ENCODE assay signal across 9 cellular contexts in genomic region chr17:3804503-3804931, GRCh38. TPM values are rescaled to one million over a fixed set of nuclear protein-coding genes. Genes with fewer than 3 reads are reported as not detected.
A peak's percentile ranks its signal among the peaks of the same experiment; 100 is the strongest.
DNase-seq lines count a peak whose midpoint lies in the region; ATAC-seq and TF ChIP-seq lines count a peak whose summit lies in the region.
"Had no signal": no experiment of that assay in that cellular context is flagged by ENCODE, and none has a peak within 500 bp of the region (broad histone marks: within the 10 kb centered on the region; RNA-seq: fewer than 3 reads in every experiment).

No MANE protein-coding gene starts in this region.

- peak; percentile 64 for DNase-seq in GM10266 (ENCODE audit: extremely low spot score)
- DNase-seq in Panc1 (ENCODE audit: low read depth, low spot score): no peak
- peak; percentile 98 for DNase-seq in kidney glomerular epithelial cell (lab: John Stamatoyannopoulos, UW)
- no peak for DNase-seq in T-helper 9 cell
- no peak for DNase-seq in tibial nerve (ENCODE audit: low spot score in 2 of 2)
- DNase-seq: NCI-H526 had no signal

- no TSS peak for BruUV-seq in Panc1 (replicated peaks; lab: Mats Ljungman, UMichigan)

- TF ChIP-seq CTCF in GM10266 (IDR thresholded peaks at IDR 0.05; ENCODE audit: control insufficient read depth, insufficient read depth, low read depth, missing control alignments) (no peak), Panc1 (IDR thresholded peaks at IDR 0.05) (no peak), tibial nerve (IDR thresholded peaks at IDR 0.05) (no peak)

- POLR2A ChIA-PET in Panc1 (lab: Charles Lee): no interaction called here

- TF ChIP-seq POLR2A in tibial nerve (IDR thresholded peaks at IDR 0.05): no peak

- ATAC-seq in GM21381 (IDR thresholded peaks at IDR 0.05; ENCODE audit: unreplicated experiment): peak; percentile 73
- peak; percentile 59 for ATAC-seq in Panc1
- no peak for ATAC-seq in HG03139 (IDR thresholded peaks at IDR 0.05; ENCODE audit: unreplicated experiment)
- ATAC-seq in GM18907 (IDR thresholded peaks at IDR 0.05; ENCODE audit: unreplicated experiment): no peak

- in situ Hi-C loops in Panc1 (cut with HindIII; ENCODE audit: low pct_unique_long_range_greater_than_20kb, low sequenced_read_pairs): no loop called here

- intact Hi-C loops in Panc1 (cut with micrococcal nuclease; ENCODE audit: unreplicated experiment): no loop called here

- H3K27me3 ChIP-seq in Panc1 (ENCODE audit: control insufficient read depth, insufficient read depth, low read length) (no peaks in the 10 kb centered on the region), tibial nerve (no peaks in the 10 kb centered on the region)

- 72% methylated on average over 6 of the region's 6 CpGs for WGBS in tibial nerve, 2 donors

- no peak overlapping the region for H3K27ac ChIP-seq in Panc1 (ENCODE audit: low read length)
- H3K27ac ChIP-seq in tibial nerve: no peak overlapping the region

- H3K4me1 ChIP-seq in Panc1 (ENCODE audit: control insufficient read depth, insufficient read depth, low read length): no peaks in the 10 kb centered on the region
- H3K4me1 ChIP-seq in tibial nerve: no peaks in the 10 kb centered on the region

- TF ChIP-seq EP300 in tibial nerve (IDR thresholded peaks at IDR 0.05): no peak

- no peaks in the 10 kb centered on the region for H3K36me3 ChIP-seq in Panc1 (ENCODE audit: control insufficient read depth, insufficient read depth, low read length)
- H3K36me3 ChIP-seq in tibial nerve: peaks cover 0 to 47% (median 0%) of the 10 kb centered on the region in 3 donors

- H3K9me3 ChIP-seq in Panc1 (ENCODE audit: control insufficient read depth, insufficient read depth, low read depth, low read length) (no peaks in the 10 kb centered on the region), tibial nerve (no peaks in the 10 kb centered on the region)

- H3K4me3 ChIP-seq in Panc1 (ENCODE audit: low read depth in 2 of 2, low read length in 2 of 2) (no peak overlapping the region), tibial nerve (no peak overlapping the region)

- CTCF ChIA-PET in Panc1 (lab: Charles Lee): no interaction called here

RNA-seq across cellular contexts. Expression of gene ITGAE, which starts 3.5 kb away (rescaled TPM):
- total RNA-seq in Panc1 (2021; ENCODE audit: unreplicated experiment) (20.9 TPM), tibial nerve (10 to 100 TPM; 11.1 to 17.5 (median 13.4) TPM)
- polyA plus RNA-seq in Panc1 (2012; ENCODE audit: insufficient read length): 23.0 TPM

RNA-seq across cellular contexts. Expression of gene NCBP3, which starts 41.5 kb away (rescaled TPM):
- 28.1 TPM for total RNA-seq in Panc1 (2021; ENCODE audit: unreplicated experiment)
- polyA plus RNA-seq in Panc1 (2012; ENCODE audit: insufficient read length): 11.9 TPM
- total RNA-seq in tibial nerve: 10 to 100 TPM; 17.3 to 31.5 (median 21.3) TPM

Comparison
In these comparisons a context has a peak if more than half of its experiments do, and no peak if none do; other contexts are left out.
1. DNase-seq: peak in GM10266 (single experiment) and kidney glomerular epithelial cell (single experiment); none in Panc1 (single experiment), T-helper 9 cell (single experiment) and tibial nerve (0 of 2).
2. ATAC-seq: peak in GM21381 (single experiment) and Panc1 (single experiment); none in HG03139 (single experiment) and GM18907 (single experiment).